Comparison of ENCODE assay signal across 22 cellular contexts in genomic region chr10:108757946-108758345, GRCh38.
"Had no signal": no experiment of that assay in that cellular context is flagged by ENCODE, and none has a peak within 500 bp of the region (broad histone marks: within the 10 kb centered on the region; RNA-seq: fewer than 3 reads in every experiment).

No MANE protein-coding gene starts in this region.

- H3K27me3 ChIP-seq: body of pancreas, SJCRH30 had no signal

- ATAC-seq: activated CD8-positive, alpha-beta T cell treated with anti-CD3 and anti-CD28 coated beads, Interleukin-2, amount 10 ng/mL, durations not matched to agents 7 days and 5 days; body of pancreas; WTC11 had no signal

- H3K27ac ChIP-seq: body of pancreas, RWPE1, SJCRH30 had no signal

- H3K36me3 ChIP-seq: SJCRH30 had no signal

- H3K4me1 ChIP-seq: body of pancreas, SJCRH30 had no signal

- FAIRE-seq: bronchial epithelial cell had no signal

- H3K9me3 ChIP-seq: body of pancreas, SJCRH30 had no signal

- H3K4me3 ChIP-seq: body of pancreas, SJCRH30 had no signal

- DNase-seq: activated CD4-positive, alpha-beta T cell treated with anti-CD3 and anti-CD28 coated beads for 48 hours; activated CD4-positive, alpha-beta T cell treated with anti-CD3 and anti-CD28 coated beads, Interleukin-2, amount 50 U/mL, for 4 hours; activated CD4-positive, CD25-positive, alpha-beta regulatory T cell treated with anti-CD3 and anti-CD28 coated beads, Interleukin-2, amount 50 U/mL, for 72 hours; activated CD8-positive, alpha-beta T cell treated with anti-CD3 and anti-CD28 coated beads, Interleukin-2, amount 10 ng/mL, durations not matched to agents 7 days and 5 days; activated effector memory CD4-positive, alpha-beta T cell treated with Interleukin-2 at 50 U/mL for 16 hours; activated naive CD4-positive, alpha-beta T cell; activated T-cell treated with anti-CD3 and anti-CD28 coated beads, Interleukin-2, amount 50 U/mL, for 24 hours; aorta; body of pancreas; central memory CD4-positive, alpha-beta T cell; Karpas-422; NCI-H1048; NCI-H146; NCI-H187 treated with DMSO at 0.1 percent for 48 hours; NCI-H2081 treated with DMSO at 0.1 percent for 48 hours; NCI-H446; NCI-H524; Right ventricle myocardium superior; SJCRH30 had no signal
